Comparison of ENCODE assay signal across 8 cellular contexts in genomic region chrX:130110379-130111219, GRCh38. TPM values are rescaled to one million over a fixed set of nuclear protein-coding genes. Genes with fewer than 3 reads are reported as not detected.
A peak's percentile ranks its signal among the peaks of the same experiment; 100 is the strongest.
DNase-seq lines count a peak whose midpoint lies in the region; ATAC-seq and TF ChIP-seq lines count a peak whose summit lies in the region.

ELF4 (minus strand) TSS chrX:130110497; CDS start chrX:130081330, 29,167 bp downstream.

- peak within 1 kb of the TSS in 1 of 2 experiments; percentile 58; a peak in 3 of 4 replicates for H3K4me3 ChIP-seq in DND-41 (ENCODE audit: low read depth in 1 of 2, low read length in 2 of 2)

- peak within 1 kb of the TSS; percentile 90 for H3K4me3 Mint-ChIP-seq in stimulated activated naive CD8-positive, alpha-beta T cell treated with anti-CD3 and anti-CD28 coated beads, Interleukin-15, Interleukin-2, amounts not matched to agents 100 ng/mL and 50 ng/mL, for 24 hours

- peaks cover 49% of the 10 kb centered on the region for H3K4me1 Mint-ChIP-seq in stimulated activated naive CD8-positive, alpha-beta T cell treated with anti-CD3 and anti-CD28 coated beads, Interleukin-15, Interleukin-2, amounts not matched to agents 100 ng/mL and 50 ng/mL, for 24 hours (ENCODE audit: low read depth)

- H3K36me3 Mint-ChIP-seq in stimulated activated naive CD8-positive, alpha-beta T cell treated with anti-CD3 and anti-CD28 coated beads, Interleukin-15, Interleukin-2, amounts not matched to agents 100 ng/mL and 50 ng/mL, for 24 hours (ENCODE audit: low read depth), result peaks cover 4% of the 10 kb centered on the region

- peak within 1 kb of the TSS; percentile 89 for H3K27ac Mint-ChIP-seq in stimulated activated naive CD8-positive, alpha-beta T cell treated with anti-CD3 and anti-CD28 coated beads, Interleukin-15, Interleukin-2, amounts not matched to agents 100 ng/mL and 50 ng/mL, for 24 hours

- H3K27ac ChIP-seq in DND-41 (ENCODE audit: low read length), result no peak within 1 kb of the TSS

- no peaks in the 10 kb centered on the region for H3K36me3 ChIP-seq in DND-41 (ENCODE audit: insufficient read depth, low read length)

- TF ChIP-seq CTCF in DND-41 (IDR thresholded peaks at IDR 0.05; ENCODE audit: borderline replicate concordance, extremely low read depth, low read length, poor library complexity, severe bottlenecking), result no peak

- H3K4me1 ChIP-seq in DND-41 (ENCODE audit: insufficient read depth, low read length), result peaks cover 26% of the 10 kb centered on the region

- no peaks in the 10 kb centered on the region for H3K27me3 Mint-ChIP-seq in stimulated activated naive CD8-positive, alpha-beta T cell treated with anti-CD3 and anti-CD28 coated beads, Interleukin-15, Interleukin-2, amounts not matched to agents 100 ng/mL and 50 ng/mL, for 24 hours

- no peaks in the 10 kb centered on the region for H3K9me3 Mint-ChIP-seq in stimulated activated naive CD8-positive, alpha-beta T cell treated with anti-CD3 and anti-CD28 coated beads, Interleukin-15, Interleukin-2, amounts not matched to agents 100 ng/mL and 50 ng/mL, for 24 hours

- H3K27me3 ChIP-seq in DND-41 (ENCODE audit: insufficient read depth, low read length, poor library complexity), result no peaks in the 10 kb centered on the region

- H2AFZ ChIP-seq in DND-41 (ENCODE audit: low read depth, low read length), result peak within 1 kb of the TSS; percentile 62

- ATAC-seq in DND-41 (ENCODE audit: insufficient read depth, low read depth), result peak; percentile 74
- peak; percentile 41 for ATAC-seq in GM21619 (IDR thresholded peaks at IDR 0.05; ENCODE audit: unreplicated experiment)
- no peak for ATAC-seq in GM19467 (IDR thresholded peaks at IDR 0.05; ENCODE audit: unreplicated experiment)

- peak within 1 kb of the TSS; percentile 61 for H3K4me2 ChIP-seq in DND-41 (ENCODE audit: insufficient read depth, low read length)

- H4K20me1 ChIP-seq in DND-41 (ENCODE audit: insufficient read depth, low read length), result no peaks in the 10 kb centered on the region

- H3K9me3 ChIP-seq in DND-41 (ENCODE audit: insufficient read depth, low read length, severe bottlenecking), result no peaks in the 10 kb centered on the region

- H3K9ac ChIP-seq in DND-41 (ENCODE audit: low read depth, low read length), result peak within 1 kb of the TSS; percentile 65

- peak; percentile 58 for DNase-seq in DND-41
- DNase-seq in NCI-H1048 (lab: John Stamatoyannopoulos, UW), result peak; percentile 28
- peak; percentile 40 for DNase-seq in activated CD4-positive, alpha-beta T cell treated with anti-CD3 and anti-CD28 coated beads for 1 hour
- peak; percentile 61 for DNase-seq in dermis blood vessel endothelial cell
- DNase-seq in medulla oblongata (ENCODE audit: extremely low spot score), result peak; percentile 6

- H3K79me2 ChIP-seq in DND-41 (ENCODE audit: insufficient read depth, low read length), result no peaks in the 10 kb centered on the region

RNA-seq across cellular contexts. Expression of gene ELF4, which starts in this region (rescaled TPM):
- total RNA-seq in dermis blood vessel endothelial cell, result 16.2 and 29.2 TPM in 2 replicates

Comparison
In these comparisons a context has a peak if more than half of its experiments do, and no peak if none do; other contexts are left out.
1. DNase-seq: peak in every context shown above with its lines; median percentile 61 in dermis blood vessel endothelial cell; 58 in DND-41; 40 in activated CD4-positive, alpha-beta T cell treated with anti-CD3 and anti-CD28 coated beads for 1 hour; 28 in NCI-H1048; 6 in medulla oblongata.